1 cellular context compared by ENCODE assay signal in the genomic region with DNA sequence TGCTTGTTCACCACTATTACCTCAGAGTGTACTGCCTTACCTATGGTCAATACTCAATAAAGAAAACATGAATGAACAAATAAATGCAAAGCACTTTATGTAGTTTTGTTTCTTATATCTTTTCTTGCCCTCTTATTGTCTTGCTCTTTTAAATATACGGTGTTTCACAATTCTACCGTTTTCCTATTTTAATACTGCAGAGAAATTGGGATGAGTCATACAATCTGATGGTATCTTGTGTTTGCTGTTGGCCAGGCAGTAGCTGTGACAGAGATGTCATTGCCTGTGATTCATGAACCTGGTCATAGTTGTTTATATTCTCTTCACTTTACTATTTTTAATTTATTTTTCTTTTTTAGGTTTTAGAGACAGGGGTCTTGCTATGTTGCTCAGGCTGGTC.
TF ChIP-seq lines count a peak whose summit lies in the region.

No MANE protein-coding gene starts in this region.

TF ChIP-seq in K562, 482 proteins besides CTCF, POLR2A, EP300 and RAD21 (continued from another document and continues in another):
- no peak for TF ChIP-seq ETS1 (conservative IDR thresholded peaks at IDR 0.05; ENCODE audit: control insufficient read depth, low read depth, low read length)
- no peak for TF ChIP-seq RBM14 (IDR thresholded peaks at IDR 0.05; ENCODE audit: borderline replicate concordance, insufficient read depth, low read depth, low read length)
- TF ChIP-seq, protein P1, sequence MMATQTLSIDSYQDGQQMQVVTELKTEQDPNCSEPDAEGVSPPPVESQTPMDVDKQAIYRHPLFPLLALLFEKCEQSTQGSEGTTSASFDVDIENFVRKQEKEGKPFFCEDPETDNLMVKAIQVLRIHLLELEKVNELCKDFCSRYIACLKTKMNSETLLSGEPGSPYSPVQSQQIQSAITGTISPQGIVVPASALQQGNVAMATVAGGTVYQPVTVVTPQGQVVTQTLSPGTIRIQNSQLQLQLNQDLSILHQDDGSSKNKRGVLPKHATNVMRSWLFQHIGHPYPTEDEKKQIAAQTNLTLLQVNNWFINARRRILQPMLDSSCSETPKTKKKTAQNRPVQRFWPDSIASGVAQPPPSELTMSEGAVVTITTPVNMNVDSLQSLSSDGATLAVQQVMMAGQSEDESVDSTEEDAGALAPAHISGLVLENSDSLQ (IDR thresholded peaks at IDR 0.05) = peak; percentile 94
- no peak for TF ChIP-seq HMGN3 (IDR thresholded peaks at IDR 0.05; ENCODE audit: borderline replicate concordance, extremely low read depth, insufficient read length, low read depth, low read length)
- no peak for TF ChIP-seq PBX2 (CRISPR knock-in tag; IDR thresholded peaks at IDR 0.05; ENCODE audit: low read depth)
- peak; percentile 87 for TF ChIP-seq PBX2 (tag; conservative IDR thresholded peaks at IDR 0.05; ENCODE audit: low read depth)
- TF ChIP-seq ZNF23 (CRISPR knock-in tag; IDR thresholded peaks at IDR 0.05) = no peak
- peak; percentile 90 for TF ChIP-seq SMARCA4 (IDR thresholded peaks at IDR 0.05)
- TF ChIP-seq PHB (CRISPR knock-in tag; IDR thresholded peaks at IDR 0.05) = no peak
- TF ChIP-seq MEF2A (IDR thresholded peaks at IDR 0.05; ENCODE audit: control insufficient read depth, low read depth, low read length) = no peak
- no peak for TF ChIP-seq BCLAF1 (IDR thresholded peaks at IDR 0.05; ENCODE audit: borderline replicate concordance in 1 of 2, control insufficient read depth in 1 of 2, low read depth in 2 of 2, low read length in 1 of 2)
- TF ChIP-seq SP1 (CRISPR knock-in tag; IDR thresholded peaks at IDR 0.05) = no peak
- peak; percentile 34; the same call in 1 of the 2 replicates for TF ChIP-seq C11orf30 (IDR thresholded peaks at IDR 0.05; ENCODE audit: low read depth)
- no peak for TF ChIP-seq ZNF197 (CRISPR knock-in tag; IDR thresholded peaks at IDR 0.05; ENCODE audit: low read depth)
- peak; percentile 76 for TF ChIP-seq ARID1B (IDR thresholded peaks at IDR 0.05)
- TF ChIP-seq ZNF253 (CRISPR knock-in tag; conservative IDR thresholded peaks at IDR 0.05) = no peak
- TF ChIP-seq NEUROD1 (IDR thresholded peaks at IDR 0.05; ENCODE audit: borderline replicate concordance, low read depth, low read length, partially characterized antibody) = no peak
- TF ChIP-seq ZNF239 (CRISPR knock-in tag; IDR thresholded peaks at IDR 0.05) = no peak
- no peak for TF ChIP-seq MTA2 (IDR thresholded peaks at IDR 0.05; ENCODE audit: low read depth)
- no peak for TF ChIP-seq KDM2B (CRISPR knock-in tag; IDR thresholded peaks at IDR 0.05)
- TF ChIP-seq YY1 (IDR thresholded peaks at IDR 0.05; ENCODE audit: borderline replicate concordance in 1 of 3, control insufficient read depth in 1 of 3, extremely low read depth in 1 of 3, insufficient read depth in 3 of 3, insufficient read length in 1 of 3, insufficient replicate concordance in 2 of 3, low read depth in 1 of 3, low read length in 2 of 3) = no peak
- peak; percentile 31 for TF ChIP-seq RFX1 (IDR thresholded peaks at IDR 0.05)
- no peak for TF ChIP-seq RHOXF2B (CRISPR knock-in tag; conservative IDR thresholded peaks at IDR 0.05)
- no peak for TF ChIP-seq ATF1 (CRISPR knock-in tag; IDR thresholded peaks at IDR 0.05)
- peak; percentile 31; the same call in 1 of the 2 replicates for TF ChIP-seq ATF1 (tag; IDR thresholded peaks at IDR 0.05)
- TF ChIP-seq, protein P2, sequence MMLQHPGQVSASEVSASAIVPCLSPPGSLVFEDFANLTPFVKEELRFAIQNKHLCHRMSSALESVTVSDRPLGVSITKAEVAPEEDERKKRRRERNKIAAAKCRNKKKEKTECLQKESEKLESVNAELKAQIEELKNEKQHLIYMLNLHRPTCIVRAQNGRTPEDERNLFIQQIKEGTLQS (IDR thresholded peaks at IDR 0.05) = peak; percentile 97
- TF ChIP-seq, protein P2 (CRISPR knock-in tag; conservative IDR thresholded peaks at IDR 0.05) = peak; percentile 63; the same call in 1 of the 2 replicates
- 0 out of 2 replicates have a peak, but pooled peaks have one; percentile 24 for TF ChIP-seq CREM (IDR thresholded peaks at IDR 0.05; ENCODE audit: low read depth)
- TF ChIP-seq, protein P3, sequence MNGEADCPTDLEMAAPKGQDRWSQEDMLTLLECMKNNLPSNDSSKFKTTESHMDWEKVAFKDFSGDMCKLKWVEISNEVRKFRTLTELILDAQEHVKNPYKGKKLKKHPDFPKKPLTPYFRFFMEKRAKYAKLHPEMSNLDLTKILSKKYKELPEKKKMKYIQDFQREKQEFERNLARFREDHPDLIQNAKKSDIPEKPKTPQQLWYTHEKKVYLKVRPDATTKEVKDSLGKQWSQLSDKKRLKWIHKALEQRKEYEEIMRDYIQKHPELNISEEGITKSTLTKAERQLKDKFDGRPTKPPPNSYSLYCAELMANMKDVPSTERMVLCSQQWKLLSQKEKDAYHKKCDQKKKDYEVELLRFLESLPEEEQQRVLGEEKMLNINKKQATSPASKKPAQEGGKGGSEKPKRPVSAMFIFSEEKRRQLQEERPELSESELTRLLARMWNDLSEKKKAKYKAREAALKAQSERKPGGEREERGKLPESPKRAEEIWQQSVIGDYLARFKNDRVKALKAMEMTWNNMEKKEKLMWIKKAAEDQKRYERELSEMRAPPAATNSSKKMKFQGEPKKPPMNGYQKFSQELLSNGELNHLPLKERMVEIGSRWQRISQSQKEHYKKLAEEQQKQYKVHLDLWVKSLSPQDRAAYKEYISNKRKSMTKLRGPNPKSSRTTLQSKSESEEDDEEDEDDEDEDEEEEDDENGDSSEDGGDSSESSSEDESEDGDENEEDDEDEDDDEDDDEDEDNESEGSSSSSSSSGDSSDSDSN (IDR thresholded peaks at IDR 0.05; ENCODE audit: borderline replicate concordance in 1 of 2, low read depth in 2 of 2, low read length in 2 of 2) = no peak
- no peak for TF ChIP-seq ZNF165 (CRISPR knock-in tag; IDR thresholded peaks at IDR 0.05; ENCODE audit: borderline replicate concordance)
- no peak for TF ChIP-seq RNF2 (IDR thresholded peaks at IDR 0.05)
- TF ChIP-seq SAP30 (IDR thresholded peaks at IDR 0.05; ENCODE audit: borderline replicate concordance, insufficient read depth, low read depth, low read length, poor library complexity, severe bottlenecking) = no peak
- no peak for TF ChIP-seq MYC (IDR thresholded peaks at IDR 0.05; ENCODE audit: low read depth, low read length)
- TF ChIP-seq MYC (CRISPR knock-in tag; IDR thresholded peaks at IDR 0.05; ENCODE audit: borderline replicate concordance, low read depth) = no peak
- TF ChIP-seq MCM2 (IDR thresholded peaks at IDR 0.05; ENCODE audit: low read depth) = no peak
- TF ChIP-seq TSHZ1 (CRISPR knock-in tag; IDR thresholded peaks at IDR 0.05) = no peak
- no peak for TF ChIP-seq WHSC1 (IDR thresholded peaks at IDR 0.05; ENCODE audit: low read length)
- no peak for TF ChIP-seq PREB (CRISPR knock-in tag; IDR thresholded peaks at IDR 0.05)
- TF ChIP-seq KDM1A (IDR thresholded peaks at IDR 0.05) = peak in 1 of 2 experiments; percentile 42; a peak in 2 of 4 replicates
- peak; percentile 15; the same call in 1 of the 2 replicates for TF ChIP-seq GATA2 (CRISPR knock-in tag; IDR thresholded peaks at IDR 0.05)
- TF ChIP-seq ZNF140 (CRISPR knock-in tag; IDR thresholded peaks at IDR 0.05) = no peak
- no peak for TF ChIP-seq ZNF707 (CRISPR knock-in tag; conservative IDR thresholded peaks at IDR 0.05)
- no peak for TF ChIP-seq SIRT6 (IDR thresholded peaks at IDR 0.05; ENCODE audit: low read depth, low read length)
- no peak for TF ChIP-seq THAP7 (CRISPR knock-in tag; IDR thresholded peaks at IDR 0.05)
- TF ChIP-seq ZNF408 (CRISPR knock-in tag; IDR thresholded peaks at IDR 0.05; ENCODE audit: low read depth) = no peak
- TF ChIP-seq FOXK2 (conservative IDR thresholded peaks at IDR 0.05 in 1 of 2, IDR thresholded peaks at IDR 0.05 in 1 of 2; ENCODE audit: low read depth in 2 of 2) = peak; percentile 59 to 74
- 0 out of 2 replicates have a peak, but pooled peaks have one; percentile 3 for TF ChIP-seq MAFK (IDR thresholded peaks at IDR 0.05; ENCODE audit: low read length)
